Comparison of ENCODE assay signal across 8 cellular contexts in genomic region chr1:161021959-161022332, GRCh38. TPM values are rescaled to one million over a fixed set of nuclear protein-coding genes. Genes with fewer than 3 reads are reported as not detected.
A peak's percentile ranks its signal among the peaks of the same experiment; 100 is the strongest.
DNase-seq lines count a peak whose midpoint lies in the region; ATAC-seq, FAIRE-seq and TF ChIP-seq lines count a peak whose summit lies in the region.

No MANE protein-coding gene starts in this region.

- no peaks in the 10 kb centered on the region for H3K27me3 ChIP-seq in HL-60 (ENCODE audit: insufficient read depth, poor library complexity, severe bottlenecking)
- no peaks in the 10 kb centered on the region for H3K27me3 ChIP-seq in right lobe of liver
- H3K27me3 ChIP-seq in osteoblast (ENCODE audit: insufficient read depth, low read length) = peaks cover 34% of the 10 kb centered on the region
- H3K27me3 ChIP-seq in dorsolateral prefrontal cortex = peaks cover 0 to 34% (median 2%) of the 10 kb centered on the region in 45 donors

- TF ChIP-seq EP300 in A549 (IDR thresholded peaks at IDR 0.05) = no peak

- H3K4me2 ChIP-seq in A549 (peak overlapping the region; percentile 94), osteoblast (ENCODE audit: insufficient read depth, low read length) (no peak overlapping the region)

- no peaks in the 10 kb centered on the region for H4K20me1 ChIP-seq in osteoblast (ENCODE audit: insufficient read depth, low read length)

- H3K36me3 Mint-ChIP-seq in activated naive CD8-positive, alpha-beta T cell treated with anti-CD3 and anti-CD28 coated beads, Interleukin-2, amount 50 U/mL, for 24 hours (ENCODE audit: low read depth) = peaks cover 9% of the 10 kb centered on the region

- in situ Hi-C loops in GM13977 (cut with MboI; ENCODE audit: low pct_unique_long_range_greater_than_20kb, low sequenced_read_pairs, unreplicated experiment) = no loop called here

- H3K4me1 Mint-ChIP-seq in activated naive CD8-positive, alpha-beta T cell treated with anti-CD3 and anti-CD28 coated beads, Interleukin-2, amount 50 U/mL, for 24 hours = peaks cover 44% of the 10 kb centered on the region

- CTCF ChIA-PET in A549 (lab: Yijun Ruan, JAX) = interaction anchor here (0.9 to 3.9 kb wide), 5 partner anchors 11 to 78 kb away, joined by 3 to 29 read pairs (median 17); partner anchors contain the start of gene KLHDC9

- H3K36me3 ChIP-seq in right lobe of liver (no peaks in the 10 kb centered on the region), osteoblast (ENCODE audit: insufficient read depth, low read length) (no peaks in the 10 kb centered on the region)

- peaks cover 3% of the 10 kb centered on the region for H3K9me3 Mint-ChIP-seq in activated naive CD8-positive, alpha-beta T cell treated with anti-CD3 and anti-CD28 coated beads, Interleukin-2, amount 50 U/mL, for 24 hours

- no peak overlapping the region for H3K27ac Mint-ChIP-seq in activated naive CD8-positive, alpha-beta T cell treated with anti-CD3 and anti-CD28 coated beads, Interleukin-2, amount 50 U/mL, for 24 hours

- DNase-seq in A549 (ENCODE audit: low read depth in 1 of 2, low spot score in 1 of 2) (peak; percentile 51 to 58), HL-60 (ENCODE audit: low read depth in 1 of 2, low spot score in 1 of 2) (no peak), right lobe of liver (no peak), GM13977 (ENCODE audit: low spot score) (no peak), osteoblast (ENCODE audit: insufficient read length, low spot score, missing footprints) (no peak), NCI-H187 (lab: John Stamatoyannopoulos, UW) (no peak), dorsolateral prefrontal cortex (no peak)
- no peak for DNase-seq in activated naive CD8-positive, alpha-beta T cell treated with anti-CD3 and anti-CD28 coated beads, Interleukin-2, amount 50 U/mL, for 24 hours

- H3K27me3 Mint-ChIP-seq in activated naive CD8-positive, alpha-beta T cell treated with anti-CD3 and anti-CD28 coated beads, Interleukin-2, amount 50 U/mL, for 24 hours = no peaks in the 10 kb centered on the region

- H3K79me2 ChIP-seq in osteoblast (ENCODE audit: insufficient read depth, low read length) = no peaks in the 10 kb centered on the region

- H3K9me3 ChIP-seq in A549 (no peaks in the 10 kb centered on the region), right lobe of liver (no peaks in the 10 kb centered on the region), osteoblast (ENCODE audit: low read depth, low read length) (no peaks in the 10 kb centered on the region)

- ATAC-seq in A549 (peak; percentile 28 to 46; a peak in 3 of 6 replicates), right lobe of liver (peak in 1 of 4 donors; percentile 41)
- no peak for ATAC-seq in activated naive CD8-positive, alpha-beta T cell treated with anti-CD3 and anti-CD28 coated beads, Interleukin-2, amount 50 U/mL, for 24 hours

- H3K4me3 ChIP-seq in A549 (peak overlapping the region; percentile 67), HL-60 (replicated peaks; ENCODE audit: insufficient read depth, low read length) (no peak overlapping the region), right lobe of liver (peak overlapping the region; percentile 70 to 91 (median 78)), osteoblast (ENCODE audit: insufficient read depth, low read length) (no peak overlapping the region), dorsolateral prefrontal cortex (peak overlapping the region in 10 of 59 donors; percentile 45 to 72 (median 66))

- H3K27ac ChIP-seq in A549 = peak overlapping the region; percentile 82 to 84
- H3K27ac ChIP-seq in HL-60 (replicated peaks) = peak overlapping the region; percentile 72; the same call in 1 of the 2 replicates
- H3K27ac ChIP-seq in right lobe of liver = peak overlapping the region; percentile 97 to 98 (median 97)
- no peak overlapping the region for H3K27ac ChIP-seq in osteoblast (ENCODE audit: low read depth, low read length)
- no peak overlapping the region for H3K27ac ChIP-seq in dorsolateral prefrontal cortex

- peaks cover 48% of the 10 kb centered on the region for H3K4me1 ChIP-seq in A549
- peaks cover 0 to 30% (median 14%) of the 10 kb centered on the region in 4 donors for H3K4me1 ChIP-seq in right lobe of liver
- peaks cover 14% of the 10 kb centered on the region for H3K4me1 ChIP-seq in osteoblast (ENCODE audit: insufficient read depth, low read length)

- TF ChIP-seq CTCF in A549 (IDR thresholded peaks at IDR 0.05) (no peak), HL-60 (IDR thresholded peaks at IDR 0.05; ENCODE audit: insufficient read depth, low read length) (no peak), right lobe of liver (IDR thresholded peaks at IDR 0.05) (no peak), GM13977 (IDR thresholded peaks at IDR 0.05; ENCODE audit: extremely low read depth, insufficient read depth, missing control alignments) (no peak), osteoblast (IDR thresholded peaks at IDR 0.05; ENCODE audit: extremely low read depth, low read depth, low read length) (no peak), dorsolateral prefrontal cortex (IDR thresholded peaks at IDR 0.05 in 54 of 56, conservative IDR thresholded peaks at IDR 0.05 in 2 of 56; ENCODE audit: low read depth in 1 of 56, partially characterized antibody in 56 of 56) (no peak)

- POLR2A ChIA-PET in A549 (lab: Yijun Ruan, JAX) = interaction anchor here (1.2 to 2.2 kb wide), 6 partner anchors 16 to 111 kb away, joined by 5 to 32 read pairs (median 8); partner anchors contain the start of genes DEDD and USF1

- WGBS in A549 (ENCODE audit: missing lambda C conversion rate) = 1% methylated on average over 2 of the region's 2 CpGs
- WGBS in right lobe of liver (ENCODE audit: insufficient coverage, low coverage, low lambda C conversion rate, missing lambda C conversion rate) = 72% methylated on average over 2 of the region's 2 CpGs

- H2AFZ ChIP-seq in osteoblast (ENCODE audit: low read length) = no peak overlapping the region

- intact Hi-C loops in right lobe of liver (cut with DNase I) (no loop called here), dorsolateral prefrontal cortex (cut with DNase I) (no loop called here)

- TF ChIP-seq RAD21 in A549 (conservative IDR thresholded peaks at IDR 0.05 in 1 of 2, IDR thresholded peaks at IDR 0.05 in 1 of 2) = no peak

- no peak for TF ChIP-seq POLR2A in A549 (IDR thresholded peaks at IDR 0.05; ENCODE audit: low read length)
- TF ChIP-seq POLR2A in right lobe of liver (IDR thresholded peaks at IDR 0.05) = peak; percentile 5

- FAIRE-seq in A549 (lab: Jason Lieb, UNC) = no peak

- H3K4me3 Mint-ChIP-seq in activated naive CD8-positive, alpha-beta T cell treated with anti-CD3 and anti-CD28 coated beads, Interleukin-2, amount 50 U/mL, for 24 hours = peak overlapping the region; percentile 87

TF ChIP-seq in A549, 52 proteins besides CTCF, POLR2A, EP300 and RAD21 (continues in another document):
- TF ChIP-seq POLR2AphosphoS2 (conservative IDR thresholded peaks at IDR 0.05; ENCODE audit: low read length) (no peak), MAFK (IDR thresholded peaks at IDR 0.05; ENCODE audit: partially characterized antibody) (peak; percentile 30), FOSL2 (IDR thresholded peaks at IDR 0.05) (0 out of 2 replicates have a peak, but pooled peaks have one; percentile 19), FOSL2 (CRISPR knock-in tag; IDR thresholded peaks at IDR 0.05) (peak; percentile 77; the same call in 1 of the 2 replicates), EHMT2 (IDR thresholded peaks at IDR 0.05; ENCODE audit: low read depth) (no peak), JUNB (IDR thresholded peaks at IDR 0.05) (peak; percentile 66)

RNA-seq across cellular contexts. Expression of gene F11R, which starts 1.0 kb away (rescaled TPM):
- polyA plus RNA-seq in A549 (2011; rRNA removed) (62.0 and 71.0 TPM in 2 replicates), A549 (2017; fragmentation: RNase III; extraction: RNeasy Plus Mini Kit Qiagen cat#74134 plus additional on column Dnase treatment) (28.3 to 30.3 TPM (median 29.7 TPM) in 3 replicates)
- 20.9 and 27.4 TPM in 2 replicates for polyA plus RNA-seq in A549 (2012; cell fraction: cytosol; rRNA removed)
- polyA plus RNA-seq in A549 (2012; cell fraction: nucleus; rRNA removed) = 21.1 and 21.8 TPM in 2 replicates
- 93.5 and 114 TPM in 2 replicates for polyA minus RNA-seq in A549 (2011; rRNA and poly(A)+ RNA removed)
- total RNA-seq in right lobe of liver (100 to 1,000 TPM in 1 of 6 experiments, 10 to 100 TPM in 5; 48.3 to 119 (median 65.3) TPM), osteoblast (0.72 and 1.2 TPM in 2 replicates), dorsolateral prefrontal cortex (10 to 100 TPM in 50 of 120 experiments, 1 to 10 TPM in 70; 3.7 to 25.4 (median 8.9) TPM)

RNA-seq across cellular contexts. Expression of gene TSTD1, which starts 16.8 kb away (rescaled TPM):
- polyA plus RNA-seq in A549 (2011; rRNA removed) (not detected in 2 replicates), A549 (2017; fragmentation: RNase III; extraction: RNeasy Plus Mini Kit Qiagen cat#74134 plus additional on column Dnase treatment) (0.17 to 0.21 TPM (median 0.20 TPM) in 3 replicates)
- polyA plus RNA-seq in A549 (2012; cell fraction: cytosol; rRNA removed) = 0.09 and 0.15 TPM in 2 replicates
- 0.65 and 2.0 TPM in 2 replicates for polyA plus RNA-seq in A549 (2012; cell fraction: nucleus; rRNA removed)
- polyA minus RNA-seq in A549 (2011; rRNA and poly(A)+ RNA removed) = 1.2 TPM in 1 of 2 replicates, not detected in the other
- total RNA-seq in right lobe of liver (10 to 100 TPM; 16.3 to 60.8 (median 28.3) TPM), osteoblast (0.72 and 1.8 TPM in 2 replicates), dorsolateral prefrontal cortex (10 to 100 TPM in 115 of 120 experiments, 1 to 10 TPM in 5; 5.0 to 39.7 (median 19.9) TPM)

RNA-seq across cellular contexts. Expression of gene USF1, which starts 23.8 kb away (rescaled TPM):
- polyA plus RNA-seq in A549 (2011; rRNA removed) (35.5 and 43.5 TPM in 2 replicates), A549 (2017; fragmentation: RNase III; extraction: RNeasy Plus Mini Kit Qiagen cat#74134 plus additional on column Dnase treatment) (49.2 to 60.5 TPM (median 57.4 TPM) in 3 replicates)
- polyA plus RNA-seq in A549 (2012; cell fraction: cytosol; rRNA removed) = 38.1 and 42.1 TPM in 2 replicates
- polyA plus RNA-seq in A549 (2012; cell fraction: nucleus; rRNA removed) = 126 and 147 TPM in 2 replicates
- 108 and 137 TPM in 2 replicates for polyA minus RNA-seq in A549 (2011; rRNA and poly(A)+ RNA removed)
- total RNA-seq in right lobe of liver (10 to 100 TPM; 25.5 to 34.3 (median 28.1) TPM), osteoblast (45.7 and 47.4 TPM in 2 replicates), dorsolateral prefrontal cortex (10 to 100 TPM; 46.0 to 87.0 (median 63.2) TPM)

RNA-seq across cellular contexts. Expression of gene ARHGAP30, which starts 47.7 kb away (rescaled TPM):
- polyA plus RNA-seq in A549 (2011; rRNA removed) = 0.06 and 0.08 TPM in 2 replicates
- 0.04 and 0.06 TPM in 2 replicates for polyA plus RNA-seq in A549 (2012; cell fraction: cytosol; rRNA removed)
- polyA plus RNA-seq in A549 (2012; cell fraction: nucleus; rRNA removed) = 0.37 and 0.89 TPM in 2 replicates
- polyA plus RNA-seq in A549 (2017; fragmentation: RNase III; extraction: RNeasy Plus Mini Kit Qiagen cat#74134 plus additional on column Dnase treatment) = 0.09 to 0.13 TPM (median 0.13 TPM) in 3 replicates
- polyA minus RNA-seq in A549 (2011; rRNA and poly(A)+ RNA removed) = 0.05 TPM in 1 of 2 replicates, not detected in the other
- total RNA-seq in right lobe of liver = 1 to 10 TPM; 2.8 to 7.4 (median 3.6) TPM
- under 0.01 TPM in 1 of 2 replicates, not detected in the other for total RNA-seq in osteoblast
- 10 to 100 TPM in 1 of 120 experiments, 1 to 10 TPM in 116, under 1 TPM in 3; 0.67 to 13.9 (median 3.2) TPM for total RNA-seq in dorsolateral prefrontal cortex

Comparison
In these comparisons a context has a peak if more than half of its experiments do, and no peak if none do; other contexts are left out.
1. DNase-seq: peak in A549 (2 of 2); none in HL-60 (0 of 2), activated naive CD8-positive, alpha-beta T cell treated with anti-CD3 and anti-CD28 coated beads, Interleukin-2, amount 50 U/mL, for 24 hours (single experiment), right lobe of liver (0 of 3), GM13977 (single experiment), osteoblast (single experiment), NCI-H187 (0 of 2) and dorsolateral prefrontal cortex (0 of 10).
2. H3K27ac ChIP-seq: peak in A549 (2 of 2), HL-60 (single experiment) and right lobe of liver (3 of 3); none in osteoblast (single experiment) and dorsolateral prefrontal cortex (0 of 59).
3. H3K4me3 ChIP-seq: peak in A549 (single experiment) and right lobe of liver (3 of 3); none in HL-60 (single experiment) and osteoblast (single experiment).